In genomic region chr9:92501671-92502393, GRCh38 we compare ENCODE assay signal across 9 cellular contexts. TPM values are rescaled to one million over a fixed set of nuclear protein-coding genes. Genes with fewer than 3 reads are reported as not detected.
DNase-seq lines count a peak whose midpoint lies in the region; ATAC-seq, FAIRE-seq and TF ChIP-seq lines count a peak whose summit lies in the region.
"Had no signal": no experiment of that assay in that cellular context is flagged by ENCODE, and none has a peak within 500 bp of the region (broad histone marks: within the 10 kb centered on the region; RNA-seq: fewer than 3 reads in every experiment).

No MANE protein-coding gene starts in this region.

- H3K4me3 ChIP-seq in MG63 (no peak overlapping the region), colonic mucosa (no peak overlapping the region), mucosa of descending colon (no peak overlapping the region)

- no peak overlapping the region for H3K27ac ChIP-seq in colonic mucosa

- no peaks in the 10 kb centered on the region for H3K27me3 Mint-ChIP-seq in activated CD4-positive, alpha-beta T cell treated with anti-CD3 and anti-CD28 coated beads for 36 hours
- no peaks in the 10 kb centered on the region for H3K27me3 Mint-ChIP-seq in T-helper 2 cell treated with Interferon-gamma antibody and Interleukin-4, amounts not matched to agents 5 μg/mL and 100 μg/mL, for 36 hours (ENCODE audit: low read depth)
- H3K27me3 Mint-ChIP-seq: activated naive CD8-positive, alpha-beta T cell treated with anti-CD3 and anti-CD28 coated beads, Interleukin-2, amount 10 ng/mL, durations not matched to agents 7 days and 5 days had no signal

- no peaks in the 10 kb centered on the region for H3K9me3 Mint-ChIP-seq in activated CD4-positive, alpha-beta T cell treated with anti-CD3 and anti-CD28 coated beads for 36 hours (ENCODE audit: low read depth)
- no peaks in the 10 kb centered on the region for H3K9me3 Mint-ChIP-seq in T-helper 2 cell treated with Interferon-gamma antibody and Interleukin-4, amounts not matched to agents 5 μg/mL and 100 μg/mL, for 36 hours
- H3K9me3 Mint-ChIP-seq: activated naive CD8-positive, alpha-beta T cell treated with anti-CD3 and anti-CD28 coated beads, Interleukin-2, amount 10 ng/mL, durations not matched to agents 7 days and 5 days had no signal

- intact Hi-C loops in activated CD4-positive, alpha-beta T cell treated with anti-CD3 and anti-CD28 coated beads for 36 hours (cut with DNase I, micrococcal nuclease) = no loop called here
- intact Hi-C loops in colonic mucosa (cut with DNase I) (loop anchor here (5.0 kb wide), 1 partner anchor 130 kb away; no protein-coding TSS in a partner anchor), mucosa of descending colon (cut with DNase I, micrococcal nuclease) (no loop called here)

- H3K4me1 ChIP-seq in colonic mucosa = no peaks in the 10 kb centered on the region
- no peaks in the 10 kb centered on the region for H3K4me1 ChIP-seq in mucosa of descending colon (ENCODE audit: low read depth)

- no peak overlapping the region for H3K4me3 Mint-ChIP-seq in activated CD4-positive, alpha-beta T cell treated with anti-CD3 and anti-CD28 coated beads for 36 hours
- H3K4me3 Mint-ChIP-seq in T-helper 2 cell treated with Interferon-gamma antibody and Interleukin-4, amounts not matched to agents 5 μg/mL and 100 μg/mL, for 36 hours = no peak overlapping the region
- H3K4me3 Mint-ChIP-seq: activated naive CD8-positive, alpha-beta T cell treated with anti-CD3 and anti-CD28 coated beads, Interleukin-2, amount 10 ng/mL, durations not matched to agents 7 days and 5 days had no signal

- H3K36me3 ChIP-seq in MG63 (no peaks in the 10 kb centered on the region), colonic mucosa (no peaks in the 10 kb centered on the region), mucosa of descending colon (ENCODE audit: low read depth) (no peaks in the 10 kb centered on the region)

- no peak overlapping the region for H3K27ac Mint-ChIP-seq in activated CD4-positive, alpha-beta T cell treated with anti-CD3 and anti-CD28 coated beads for 36 hours
- no peak overlapping the region for H3K27ac Mint-ChIP-seq in T-helper 2 cell treated with Interferon-gamma antibody and Interleukin-4, amounts not matched to agents 5 μg/mL and 100 μg/mL, for 36 hours
- H3K27ac Mint-ChIP-seq: activated naive CD8-positive, alpha-beta T cell treated with anti-CD3 and anti-CD28 coated beads, Interleukin-2, amount 10 ng/mL, durations not matched to agents 7 days and 5 days had no signal

- POLR2A ChIA-PET in activated CD4-positive, alpha-beta T cell treated with anti-CD3 and anti-CD28 coated beads for 36 hours (lab: Charles Lee) = no interaction called here

- CTCF ChIA-PET in activated CD4-positive, alpha-beta T cell treated with anti-CD3 and anti-CD28 coated beads for 36 hours (lab: Charles Lee) = interaction anchor here (0.8 kb wide), 1 partner anchor 11 kb away, joined by 5 read pairs; no protein-coding TSS in a partner anchor

- no peaks in the 10 kb centered on the region for H3K4me1 Mint-ChIP-seq in activated CD4-positive, alpha-beta T cell treated with anti-CD3 and anti-CD28 coated beads for 36 hours
- no peaks in the 10 kb centered on the region for H3K4me1 Mint-ChIP-seq in T-helper 2 cell treated with Interferon-gamma antibody and Interleukin-4, amounts not matched to agents 5 μg/mL and 100 μg/mL, for 36 hours (ENCODE audit: low read depth)
- H3K4me1 Mint-ChIP-seq: activated naive CD8-positive, alpha-beta T cell treated with anti-CD3 and anti-CD28 coated beads, Interleukin-2, amount 10 ng/mL, durations not matched to agents 7 days and 5 days had no signal

- peak; percentile 55 for ATAC-seq in activated CD4-positive, alpha-beta T cell treated with anti-CD3 and anti-CD28 coated beads for 36 hours
- peak; percentile 87 for ATAC-seq in mucosa of descending colon

- H3K9ac ChIP-seq in colonic mucosa (ENCODE audit: low read depth in 2 of 2, low read length in 2 of 2) = no peak overlapping the region

- no peaks in the 10 kb centered on the region for H3K27me3 ChIP-seq in MG63
- no peaks in the 10 kb centered on the region for H3K27me3 ChIP-seq in colonic mucosa

- H3K9me3 ChIP-seq in MG63 = no peaks in the 10 kb centered on the region
- H3K9me3 ChIP-seq in colonic mucosa = no peaks in the 10 kb centered on the region
- H3K9me3 ChIP-seq in mucosa of descending colon = no peaks in the 10 kb centered on the region

- no peaks in the 10 kb centered on the region for H3K36me3 Mint-ChIP-seq in activated CD4-positive, alpha-beta T cell treated with anti-CD3 and anti-CD28 coated beads for 36 hours (ENCODE audit: low read depth)
- H3K36me3 Mint-ChIP-seq in T-helper 2 cell treated with Interferon-gamma antibody and Interleukin-4, amounts not matched to agents 5 μg/mL and 100 μg/mL, for 36 hours (ENCODE audit: low read depth) = no peaks in the 10 kb centered on the region
- H3K36me3 Mint-ChIP-seq: activated naive CD8-positive, alpha-beta T cell treated with anti-CD3 and anti-CD28 coated beads, Interleukin-2, amount 10 ng/mL, durations not matched to agents 7 days and 5 days had no signal

- DNase-seq in activated CD4-positive, alpha-beta T cell treated with anti-CD3 and anti-CD28 coated beads for 36 hours = peak; percentile 30
- DNase-seq in activated CD4-positive, alpha-beta T cell treated with anti-CD3 and anti-CD28 coated beads for 1 hour = no peak
- DNase-seq in MG63 = peak; percentile 32
- peak; percentile 41 for DNase-seq in colonic mucosa
- peak in 2 of 3 donors; percentile 43 to 63 for DNase-seq in mucosa of descending colon
- no peak for DNase-seq in T-helper 2 cell treated with Interferon-gamma antibody and Interleukin-4, amounts not matched to agents 5 μg/mL and 100 μg/mL, for 36 hours (ENCODE audit: low spot score)
- DNase-seq in RCC 7860 (ENCODE audit: low spot score) = no peak
- no peak for DNase-seq in frontal cortex (ENCODE audit: low spot score in 2 of 2)
- DNase-seq: activated naive CD8-positive, alpha-beta T cell treated with anti-CD3 and anti-CD28 coated beads, Interleukin-2, amount 10 ng/mL, durations not matched to agents 7 days and 5 days had no signal

- peak; percentile 43 for TF ChIP-seq CTCF in colonic mucosa (IDR thresholded peaks at IDR 0.05)
- TF ChIP-seq CTCF in mucosa of descending colon (IDR thresholded peaks at IDR 0.05) = peak; percentile 46

- FAIRE-seq in RCC 7860 (lab: Jason Lieb, UNC) = no peak
- no peak for FAIRE-seq in frontal cortex (lab: Jason Lieb, UNC)

RNA-seq across cellular contexts. Expression of gene ASPN, which starts 19.5 kb away (rescaled TPM):
- total RNA-seq in activated CD4-positive, alpha-beta T cell treated with anti-CD3 and anti-CD28 coated beads for 36 hours = not detected
- not detected in 2 replicates for total RNA-seq in MG63 (2014; rRNA removed; shearing (Covaris generic); ENCODE audit: low replicate concordance)
- total RNA-seq in colonic mucosa (1 to 10 TPM in 1 of 2 donors, under 1 TPM in 1; 0.40 to 7.6 TPM), mucosa of descending colon (1 to 10 TPM; 1.1 to 5.1 (median 1.3) TPM), frontal cortex (5.3 TPM)
- total RNA-seq: activated naive CD8-positive, alpha-beta T cell treated with anti-CD3 and anti-CD28 coated beads, Interleukin-2, amount 10 ng/mL, durations not matched to agents 7 days and 5 days had no signal

RNA-seq across cellular contexts. Expression of gene ECM2, which starts 34.0 kb away (rescaled TPM):
- total RNA-seq in activated CD4-positive, alpha-beta T cell treated with anti-CD3 and anti-CD28 coated beads for 36 hours = not detected
- 0.95 TPM in 1 of 2 replicates, not detected in the other for total RNA-seq in MG63 (2014; rRNA removed; shearing (Covaris generic); ENCODE audit: low replicate concordance)
- total RNA-seq in colonic mucosa (1 to 10 TPM in 1 of 2 donors, under 1 TPM in 1; 0.30 to 3.8 TPM), mucosa of descending colon (1 to 10 TPM; 1.0 to 5.0 (median 1.9) TPM), frontal cortex (3.3 TPM)
- total RNA-seq: activated naive CD8-positive, alpha-beta T cell treated with anti-CD3 and anti-CD28 coated beads, Interleukin-2, amount 10 ng/mL, durations not matched to agents 7 days and 5 days had no signal

Comparison
In these comparisons a context has a peak if more than half of its experiments do, and no peak if none do; other contexts are left out.
1. DNase-seq: peak in activated CD4-positive, alpha-beta T cell treated with anti-CD3 and anti-CD28 coated beads for 36 hours (single experiment), MG63 (single experiment), colonic mucosa (single experiment) and mucosa of descending colon (2 of 3); none in activated CD4-positive, alpha-beta T cell treated with anti-CD3 and anti-CD28 coated beads for 1 hour (single experiment), T-helper 2 cell treated with Interferon-gamma antibody and Interleukin-4, amounts not matched to agents 5 μg/mL and 100 μg/mL, for 36 hours (single experiment), RCC 7860 (single experiment) and frontal cortex (0 of 2).